ENCODE assay signal across 8 cellular contexts in genomic region chr22:37844904-37845334, GRCh38. TPM values are rescaled to one million over a fixed set of nuclear protein-coding genes. Genes with fewer than 3 reads are reported as not detected.
DNase-seq lines count a peak whose midpoint lies in the region; ATAC-seq and TF ChIP-seq lines count a peak whose summit lies in the region.

No MANE protein-coding gene starts in this region.

- H3K27me3 ChIP-seq in esophagus squamous epithelium (no peaks in the 10 kb centered on the region), sigmoid colon (no peaks in the 10 kb centered on the region)

- H3K9me3 ChIP-seq in esophagus squamous epithelium (no peaks in the 10 kb centered on the region), sigmoid colon (no peaks in the 10 kb centered on the region)

- no peak for TF ChIP-seq POLR2A in esophagus squamous epithelium (IDR thresholded peaks at IDR 0.05)
- no peak for TF ChIP-seq POLR2A in sigmoid colon (IDR thresholded peaks at IDR 0.05)

- peak; percentile 46 for DNase-seq in SK-N-DZ (ENCODE audit: low spot score)
- no peak for DNase-seq in esophagus squamous epithelium (lab: John Stamatoyannopoulos, UW)
- DNase-seq in sigmoid colon, result no peak
- DNase-seq in NCI-H2107 (lab: John Stamatoyannopoulos, UW), result no peak
- DNase-seq in stimulated activated naive CD4-positive, alpha-beta T cell (lab: John Stamatoyannopoulos, UW), result no peak
- no peak for DNase-seq in DMS114 treated with DMSO at 0.1 percent for 48 hours (lab: John Stamatoyannopoulos, UW; ENCODE audit: unreplicated experiment)

- peaks cover 11 to 35% (median 20%) of the 10 kb centered on the region in 3 donors for H3K4me1 ChIP-seq in esophagus squamous epithelium
- H3K4me1 ChIP-seq in sigmoid colon, result peaks cover 0 to 27% (median 25%) of the 10 kb centered on the region in 4 donors

- intact Hi-C loops in esophagus squamous epithelium (cut with DNase I) (no loop called here), sigmoid colon (cut with DNase I) (loop anchor here (10.0 kb wide), 1 partner anchor 340 kb away; the partner anchor contains the start of gene PLA2G6)

- 78 to 80% methylated on average over 6 of the region's 6 CpGs for WGBS in esophagus squamous epithelium, 2 donors
- 87 to 91% methylated on average over 6 of the region's 6 CpGs for WGBS in sigmoid colon, 2 donors

- H3K36me3 ChIP-seq in esophagus squamous epithelium, result peaks cover 2 to 4% (median 2%) of the 10 kb centered on the region in 3 donors
- peaks cover 0 to 2% (median 1%) of the 10 kb centered on the region in 4 donors for H3K36me3 ChIP-seq in sigmoid colon

- no peak for ATAC-seq in HG03135 (IDR thresholded peaks at IDR 0.05; ENCODE audit: unreplicated experiment)

- H3K27ac ChIP-seq in esophagus squamous epithelium, result peak overlapping the region; percentile 72 to 95 (median 86)
- peak overlapping the region; percentile 90 to 96 (median 93) for H3K27ac ChIP-seq in sigmoid colon

- no peak for TF ChIP-seq CTCF in esophagus squamous epithelium (IDR thresholded peaks at IDR 0.05)
- TF ChIP-seq CTCF in sigmoid colon (IDR thresholded peaks at IDR 0.05), result no peak

- no peak for TF ChIP-seq EP300 in sigmoid colon (IDR thresholded peaks at IDR 0.05)

- H3K4me3 ChIP-seq in GM08714 (ENCODE audit: low read length) (peak overlapping the region; percentile 68), esophagus squamous epithelium (peak overlapping the region; percentile 63 to 93 (median 84)), sigmoid colon (peak overlapping the region; percentile 48 to 96 (median 94))

RNA-seq across cellular contexts. Expression of gene ANKRD54, which starts 0.8 kb away (rescaled TPM):
- 54.2 and 55.4 TPM in 2 replicates for polyA plus RNA-seq in SK-N-DZ (2014; cell fraction: cytosol; rRNA removed)
- polyA plus RNA-seq in SK-N-DZ (2014; cell fraction: nucleus; rRNA removed), result 57.4 and 105 TPM in 2 replicates
- total RNA-seq in esophagus squamous epithelium (10 to 100 TPM; 24.6 to 38.1 (median 29.5) TPM), sigmoid colon (10 to 100 TPM; 39.3 to 50.7 (median 45.0) TPM)
- 10 to 100 TPM; 12.6 to 25.2 (median 23.0) TPM for polyA plus RNA-seq in sigmoid colon

RNA-seq across cellular contexts. Expression of gene EIF3L, which starts 4.3 kb away (rescaled TPM):
- 671 and 689 TPM in 2 replicates for polyA plus RNA-seq in SK-N-DZ (2014; cell fraction: cytosol; rRNA removed)
- 284 and 309 TPM in 2 replicates for polyA plus RNA-seq in SK-N-DZ (2014; cell fraction: nucleus; rRNA removed)
- total RNA-seq in esophagus squamous epithelium, result 100 to 1,000 TPM; 192 to 499 (median 281) TPM
- 100 to 1,000 TPM; 366 to 628 (median 532) TPM for total RNA-seq in sigmoid colon
- 100 to 1,000 TPM; 198 to 331 (median 307) TPM for polyA plus RNA-seq in sigmoid colon

RNA-seq across cellular contexts. Expression of gene GALR3, which starts 21.7 kb away (rescaled TPM):
- polyA plus RNA-seq in SK-N-DZ (2014; cell fraction: cytosol; rRNA removed), result not detected in 2 replicates
- polyA plus RNA-seq in SK-N-DZ (2014; cell fraction: nucleus; rRNA removed), result not detected in 2 replicates
- total RNA-seq in esophagus squamous epithelium (not detected), sigmoid colon (not detected)
- polyA plus RNA-seq in sigmoid colon, result not detected

RNA-seq across cellular contexts. Expression of gene GCAT, which starts 37.2 kb away (rescaled TPM):
- polyA plus RNA-seq in SK-N-DZ (2014; cell fraction: cytosol; rRNA removed), result 10.5 and 18.3 TPM in 2 replicates
- 10.8 and 20.5 TPM in 2 replicates for polyA plus RNA-seq in SK-N-DZ (2014; cell fraction: nucleus; rRNA removed)
- 10 to 100 TPM; 14.3 to 22.5 (median 20.7) TPM for total RNA-seq in esophagus squamous epithelium
- 10 to 100 TPM in 1 of 4 donors, 1 to 10 TPM in 3; 5.1 to 14.1 (median 7.7) TPM for total RNA-seq in sigmoid colon
- 10 to 100 TPM in 2 of 3 donors, 1 to 10 TPM in 1; 6.0 to 12.3 (median 10.2) TPM for polyA plus RNA-seq in sigmoid colon
